8 cellular contexts compared by ENCODE assay signal in the genomic region with DNA sequence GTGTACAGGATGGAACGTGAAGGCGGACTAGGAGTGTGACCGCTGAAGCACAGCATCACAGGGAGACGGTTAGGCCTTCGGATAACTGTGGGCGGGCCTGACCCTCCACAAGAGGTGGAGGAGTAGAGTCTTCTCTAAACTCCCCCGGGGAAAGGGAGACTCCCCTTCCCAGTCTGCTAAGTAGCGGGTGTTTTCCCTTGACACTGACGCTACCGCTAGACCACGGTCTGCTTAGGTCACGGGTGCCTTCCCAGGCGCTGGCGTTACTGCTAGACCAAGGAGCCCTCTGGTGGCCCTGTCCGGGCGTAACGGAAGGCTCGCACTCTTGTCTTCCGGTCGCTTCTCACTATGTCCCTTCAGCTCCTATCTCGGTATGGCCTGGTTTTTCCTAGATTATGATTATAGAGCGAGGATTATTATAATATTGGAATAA. TPM values are rescaled to one million over a fixed set of nuclear protein-coding genes. Genes with fewer than 3 reads are reported as not detected.
DNase-seq lines count a peak whose midpoint lies in the region; ATAC-seq and TF ChIP-seq lines count a peak whose summit lies in the region.
"Not testable (repeated sequence)": the region's sequence is repeated elsewhere in the genome, so short reads cannot be mapped to it uniquely, and the experiment has no call there.

No MANE protein-coding gene starts in this region.

- H3K27ac ChIP-seq in Peyer's patch (peak overlapping the region; percentile 65 to 85 (median 72)), right lobe of liver (peak overlapping the region; percentile 69 to 77 (median 72))

- not testable (repeated sequence) for H3K36me3 ChIP-seq in Loucy (ENCODE audit: insufficient read depth, low read length); Peyer's patch; right lobe of liver; skeletal muscle satellite cell (ENCODE audit: insufficient read depth, low read length)

- H3K9me3 ChIP-seq in Loucy (ENCODE audit: insufficient read depth, low read depth, low read length); Peyer's patch; right lobe of liver; skeletal muscle satellite cell (replicated peaks; ENCODE audit: low read length): not testable (repeated sequence)

- not testable (repeated sequence) for H3K79me2 ChIP-seq in Loucy (ENCODE audit: insufficient read depth, low read length)

- TF ChIP-seq CTCF in GM13977 (IDR thresholded peaks at IDR 0.05; ENCODE audit: extremely low read depth, insufficient read depth, missing control alignments) = peak; percentile 36
- not testable (repeated sequence) for TF ChIP-seq CTCF in Loucy (conservative IDR thresholded peaks at IDR 0.05; ENCODE audit: low read length)
- TF ChIP-seq CTCF in Peyer's patch (IDR thresholded peaks at IDR 0.05) = peak in 5 of 6 experiments; percentile 2 to 59 (median 53)
- peak; percentile 11 for TF ChIP-seq CTCF in epithelial cell of esophagus (IDR thresholded peaks at IDR 0.05; ENCODE audit: insufficient read depth, low read depth, low read length, missing control alignments)
- TF ChIP-seq CTCF in right lobe of liver (IDR thresholded peaks at IDR 0.05) = peak in 3 of 4 donors; percentile 28 to 44 (median 31)

- peak overlapping the region; percentile 94 for H2AFZ ChIP-seq in Loucy (ENCODE audit: low read length)

- H3K27me3 ChIP-seq in Loucy (ENCODE audit: insufficient read depth, low read length, poor library complexity, severe bottlenecking); Peyer's patch; right lobe of liver; skeletal muscle satellite cell (ENCODE audit: control insufficient read depth, insufficient read depth, low read length): not testable (repeated sequence)

- H3F3A ChIP-seq in Loucy (ENCODE audit: low read depth) = not testable (repeated sequence)

- TF ChIP-seq POLR2A in Peyer's patch (IDR thresholded peaks at IDR 0.05); right lobe of liver (IDR thresholded peaks at IDR 0.05): not testable (repeated sequence)

- not testable (repeated sequence) for H3K9me2 ChIP-seq in Loucy (replicated peaks; ENCODE audit: low read depth, low read length)

- not testable (repeated sequence) for H3K4me1 ChIP-seq in Loucy (ENCODE audit: insufficient read depth, low read length, poor library complexity, severe bottlenecking); Peyer's patch; right lobe of liver; skeletal muscle satellite cell (ENCODE audit: control insufficient read depth, insufficient read depth, low read length)

- peak overlapping the region; percentile 57 for H3K9ac ChIP-seq in Loucy (ENCODE audit: low read depth, low read length, poor library complexity, severe bottlenecking)
- H3K9ac ChIP-seq in skeletal muscle satellite cell (ENCODE audit: low read depth, low read length) = peak overlapping the region; percentile 55

- DNase-seq in Ammon's horn (ENCODE audit: low spot score) (peak; percentile 30), Peyer's patch (peak in 2 of 3 donors; percentile 46 to 84), activated T-cell treated with anti-CD3 and anti-CD28 coated beads for 48 hours (ENCODE audit: low read depth) (peak; percentile 29), epithelial cell of esophagus (ENCODE audit: low read depth) (peak; percentile 13), right lobe of liver (peak in 1 of 3 donors; percentile 48)
- not testable (repeated sequence) for DNase-seq in GM13977 (ENCODE audit: low spot score)

- intact Hi-C loops in right lobe of liver (cut with DNase I) = not testable (repeated sequence)

- H4K20me1 ChIP-seq in Loucy (ENCODE audit: insufficient read depth, low read length, poor library complexity, severe bottlenecking) = not testable (repeated sequence)

- WGBS in right lobe of liver (ENCODE audit: insufficient coverage, low coverage, low lambda C conversion rate, missing lambda C conversion rate) = 12% methylated on average over 17 of the region's 22 CpGs

- in situ Hi-C loops in GM13977 (cut with MboI; ENCODE audit: low pct_unique_long_range_greater_than_20kb, low sequenced_read_pairs, unreplicated experiment) = not testable (repeated sequence)

- peak; percentile 66 to 81 (median 68) for ATAC-seq in right lobe of liver

- peak overlapping the region; percentile 69 for H3K4me2 ChIP-seq in Loucy (ENCODE audit: low read depth, low read length, poor library complexity, severe bottlenecking)
- H3K4me2 ChIP-seq in skeletal muscle satellite cell (ENCODE audit: low read length) = peak overlapping the region; percentile 59

- peak overlapping the region; percentile 66 for H3K4me3 ChIP-seq in Loucy (ENCODE audit: low read length, poor library complexity, severe bottlenecking)
- peak overlapping the region; percentile 14 to 32 (median 26) for H3K4me3 ChIP-seq in Peyer's patch
- not testable (repeated sequence) for H3K4me3 ChIP-seq in epithelial cell of esophagus (ENCODE audit: low read length); skeletal muscle satellite cell (ENCODE audit: low read length)
- peak overlapping the region; percentile 3 to 39 (median 35) for H3K4me3 ChIP-seq in right lobe of liver

RNA-seq across cellular contexts. Expression of gene ATAD3A, which starts 6.6 kb away (rescaled TPM):
- total RNA-seq in Peyer's patch = 10 to 100 TPM; 14.9 to 72.6 (median 24.4) TPM
- total RNA-seq in right lobe of liver = 10 to 100 TPM; 10.8 to 31.7 (median 13.1) TPM
- total RNA-seq in skeletal muscle satellite cell (2012; rRNA removed) = 47.1 and 54.8 TPM in 2 replicates

RNA-seq across cellular contexts. Expression of gene ATAD3B, which starts 33.8 kb away (rescaled TPM):
- total RNA-seq in Peyer's patch (100 to 1,000 TPM in 1 of 4 donors, 10 to 100 TPM in 3; 26.9 to 130 (median 35.0) TPM), right lobe of liver (10 to 100 TPM in 3 of 6 experiments, 1 to 10 TPM in 3; 8.9 to 15.0 (median 10.2) TPM)
- 34.9 and 40.3 TPM in 2 replicates for total RNA-seq in skeletal muscle satellite cell (2012; rRNA removed)

RNA-seq across cellular contexts. Expression of gene TMEM240, which starts 35.0 kb away (rescaled TPM):
- total RNA-seq in Peyer's patch (1 to 10 TPM in 1 of 4 donors, not detected in 3; 3.6 TPM), right lobe of liver (under 1 TPM in 1 of 6 experiments, not detected in 5; 0.40 TPM)
- total RNA-seq in skeletal muscle satellite cell (2012; rRNA removed) = 0.51 and 2.8 TPM in 2 replicates

RNA-seq across cellular contexts. Expression of gene ATAD3C, which starts 55.9 kb away (rescaled TPM):
- total RNA-seq in Peyer's patch (under 1 TPM in 1 of 4 donors, not detected in 3; 0.27 TPM), right lobe of liver (1 to 10 TPM in 4 of 6 experiments, under 1 TPM in 2; 0.74 to 3.1 (median 1.9) TPM)
- total RNA-seq in skeletal muscle satellite cell (2012; rRNA removed) = not detected in 2 replicates
